1 cellular context compared by ENCODE assay signal in genomic region chr6:37047933-37048850, GRCh38.
TF ChIP-seq lines count a peak whose summit lies in the region.

No MANE protein-coding gene starts in this region.

TF ChIP-seq in K562, 482 proteins besides CTCF, POLR2A, EP300 and RAD21 (continued from another document and continues in another):
- TF ChIP-seq, protein P1, sequence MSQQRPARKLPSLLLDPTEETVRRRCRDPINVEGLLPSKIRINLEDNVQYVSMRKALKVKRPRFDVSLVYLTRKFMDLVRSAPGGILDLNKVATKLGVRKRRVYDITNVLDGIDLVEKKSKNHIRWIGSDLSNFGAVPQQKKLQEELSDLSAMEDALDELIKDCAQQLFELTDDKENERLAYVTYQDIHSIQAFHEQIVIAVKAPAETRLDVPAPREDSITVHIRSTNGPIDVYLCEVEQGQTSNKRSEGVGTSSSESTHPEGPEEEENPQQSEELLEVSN (IDR thresholded peaks at IDR 0.05; ENCODE audit: borderline replicate concordance in 1 of 2, extremely low read depth in 1 of 2, insufficient read depth in 1 of 2, insufficient read length in 1 of 2, low read depth in 1 of 2, low read length in 1 of 2, poor library complexity in 1 of 2, severe bottlenecking in 1 of 2): peak in 1 of 2 experiments; percentile 21
- TF ChIP-seq, protein P2, sequence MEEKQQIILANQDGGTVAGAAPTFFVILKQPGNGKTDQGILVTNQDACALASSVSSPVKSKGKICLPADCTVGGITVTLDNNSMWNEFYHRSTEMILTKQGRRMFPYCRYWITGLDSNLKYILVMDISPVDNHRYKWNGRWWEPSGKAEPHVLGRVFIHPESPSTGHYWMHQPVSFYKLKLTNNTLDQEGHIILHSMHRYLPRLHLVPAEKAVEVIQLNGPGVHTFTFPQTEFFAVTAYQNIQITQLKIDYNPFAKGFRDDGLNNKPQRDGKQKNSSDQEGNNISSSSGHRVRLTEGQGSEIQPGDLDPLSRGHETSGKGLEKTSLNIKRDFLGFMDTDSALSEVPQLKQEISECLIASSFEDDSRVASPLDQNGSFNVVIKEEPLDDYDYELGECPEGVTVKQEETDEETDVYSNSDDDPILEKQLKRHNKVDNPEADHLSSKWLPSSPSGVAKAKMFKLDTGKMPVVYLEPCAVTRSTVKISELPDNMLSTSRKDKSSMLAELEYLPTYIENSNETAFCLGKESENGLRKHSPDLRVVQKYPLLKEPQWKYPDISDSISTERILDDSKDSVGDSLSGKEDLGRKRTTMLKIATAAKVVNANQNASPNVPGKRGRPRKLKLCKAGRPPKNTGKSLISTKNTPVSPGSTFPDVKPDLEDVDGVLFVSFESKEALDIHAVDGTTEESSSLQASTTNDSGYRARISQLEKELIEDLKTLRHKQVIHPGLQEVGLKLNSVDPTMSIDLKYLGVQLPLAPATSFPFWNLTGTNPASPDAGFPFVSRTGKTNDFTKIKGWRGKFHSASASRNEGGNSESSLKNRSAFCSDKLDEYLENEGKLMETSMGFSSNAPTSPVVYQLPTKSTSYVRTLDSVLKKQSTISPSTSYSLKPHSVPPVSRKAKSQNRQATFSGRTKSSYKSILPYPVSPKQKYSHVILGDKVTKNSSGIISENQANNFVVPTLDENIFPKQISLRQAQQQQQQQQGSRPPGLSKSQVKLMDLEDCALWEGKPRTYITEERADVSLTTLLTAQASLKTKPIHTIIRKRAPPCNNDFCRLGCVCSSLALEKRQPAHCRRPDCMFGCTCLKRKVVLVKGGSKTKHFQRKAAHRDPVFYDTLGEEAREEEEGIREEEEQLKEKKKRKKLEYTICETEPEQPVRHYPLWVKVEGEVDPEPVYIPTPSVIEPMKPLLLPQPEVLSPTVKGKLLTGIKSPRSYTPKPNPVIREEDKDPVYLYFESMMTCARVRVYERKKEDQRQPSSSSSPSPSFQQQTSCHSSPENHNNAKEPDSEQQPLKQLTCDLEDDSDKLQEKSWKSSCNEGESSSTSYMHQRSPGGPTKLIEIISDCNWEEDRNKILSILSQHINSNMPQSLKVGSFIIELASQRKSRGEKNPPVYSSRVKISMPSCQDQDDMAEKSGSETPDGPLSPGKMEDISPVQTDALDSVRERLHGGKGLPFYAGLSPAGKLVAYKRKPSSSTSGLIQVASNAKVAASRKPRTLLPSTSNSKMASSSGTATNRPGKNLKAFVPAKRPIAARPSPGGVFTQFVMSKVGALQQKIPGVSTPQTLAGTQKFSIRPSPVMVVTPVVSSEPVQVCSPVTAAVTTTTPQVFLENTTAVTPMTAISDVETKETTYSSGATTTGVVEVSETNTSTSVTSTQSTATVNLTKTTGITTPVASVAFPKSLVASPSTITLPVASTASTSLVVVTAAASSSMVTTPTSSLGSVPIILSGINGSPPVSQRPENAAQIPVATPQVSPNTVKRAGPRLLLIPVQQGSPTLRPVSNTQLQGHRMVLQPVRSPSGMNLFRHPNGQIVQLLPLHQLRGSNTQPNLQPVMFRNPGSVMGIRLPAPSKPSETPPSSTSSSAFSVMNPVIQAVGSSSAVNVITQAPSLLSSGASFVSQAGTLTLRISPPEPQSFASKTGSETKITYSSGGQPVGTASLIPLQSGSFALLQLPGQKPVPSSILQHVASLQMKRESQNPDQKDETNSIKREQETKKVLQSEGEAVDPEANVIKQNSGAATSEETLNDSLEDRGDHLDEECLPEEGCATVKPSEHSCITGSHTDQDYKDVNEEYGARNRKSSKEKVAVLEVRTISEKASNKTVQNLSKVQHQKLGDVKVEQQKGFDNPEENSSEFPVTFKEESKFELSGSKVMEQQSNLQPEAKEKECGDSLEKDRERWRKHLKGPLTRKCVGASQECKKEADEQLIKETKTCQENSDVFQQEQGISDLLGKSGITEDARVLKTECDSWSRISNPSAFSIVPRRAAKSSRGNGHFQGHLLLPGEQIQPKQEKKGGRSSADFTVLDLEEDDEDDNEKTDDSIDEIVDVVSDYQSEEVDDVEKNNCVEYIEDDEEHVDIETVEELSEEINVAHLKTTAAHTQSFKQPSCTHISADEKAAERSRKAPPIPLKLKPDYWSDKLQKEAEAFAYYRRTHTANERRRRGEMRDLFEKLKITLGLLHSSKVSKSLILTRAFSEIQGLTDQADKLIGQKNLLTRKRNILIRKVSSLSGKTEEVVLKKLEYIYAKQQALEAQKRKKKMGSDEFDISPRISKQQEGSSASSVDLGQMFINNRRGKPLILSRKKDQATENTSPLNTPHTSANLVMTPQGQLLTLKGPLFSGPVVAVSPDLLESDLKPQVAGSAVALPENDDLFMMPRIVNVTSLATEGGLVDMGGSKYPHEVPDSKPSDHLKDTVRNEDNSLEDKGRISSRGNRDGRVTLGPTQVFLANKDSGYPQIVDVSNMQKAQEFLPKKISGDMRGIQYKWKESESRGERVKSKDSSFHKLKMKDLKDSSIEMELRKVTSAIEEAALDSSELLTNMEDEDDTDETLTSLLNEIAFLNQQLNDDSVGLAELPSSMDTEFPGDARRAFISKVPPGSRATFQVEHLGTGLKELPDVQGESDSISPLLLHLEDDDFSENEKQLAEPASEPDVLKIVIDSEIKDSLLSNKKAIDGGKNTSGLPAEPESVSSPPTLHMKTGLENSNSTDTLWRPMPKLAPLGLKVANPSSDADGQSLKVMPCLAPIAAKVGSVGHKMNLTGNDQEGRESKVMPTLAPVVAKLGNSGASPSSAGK (IDR thresholded peaks at IDR 0.05): peak; percentile 22; the same call in 1 of the 2 replicates
- no peak for TF ChIP-seq KHSRP (IDR thresholded peaks at IDR 0.05)
- TF ChIP-seq TBP (optimal IDR thresholded peaks at IDR 0.05; ENCODE audit: low read depth, low read length): no peak
- peak; percentile 55 for TF ChIP-seq FOXM1 (IDR thresholded peaks at IDR 0.05; ENCODE audit: low read depth)
- no peak for TF ChIP-seq FOXM1 (CRISPR knock-in tag; IDR thresholded peaks at IDR 0.05; ENCODE audit: low read depth)
- TF ChIP-seq ETS2 (tag; IDR thresholded peaks at IDR 0.05; ENCODE audit: borderline replicate concordance, poor library complexity, severe bottlenecking): no peak
- TF ChIP-seq BRF1 (IDR thresholded peaks at IDR 0.05; ENCODE audit: borderline replicate concordance, extremely low read depth, insufficient read length): no peak
- peak; percentile 77 for TF ChIP-seq TOE1 (IDR thresholded peaks at IDR 0.05; ENCODE audit: borderline replicate concordance)
- TF ChIP-seq TOE1 (CRISPR knock-in tag; IDR thresholded peaks at IDR 0.05; ENCODE audit: borderline replicate concordance, low read depth): no peak
- TF ChIP-seq ZNF121 (CRISPR knock-in tag; conservative IDR thresholded peaks at IDR 0.05): peak; percentile 35; the same call in 1 of the 2 replicates
- no peak for TF ChIP-seq FOXK1 (CRISPR knock-in tag; IDR thresholded peaks at IDR 0.05; ENCODE audit: borderline replicate concordance)
- peak; percentile 59 for TF ChIP-seq NEUROD1 (IDR thresholded peaks at IDR 0.05; ENCODE audit: borderline replicate concordance, low read depth, low read length, partially characterized antibody)
- no peak for TF ChIP-seq ZFPM2 (CRISPR knock-in tag; IDR thresholded peaks at IDR 0.05)
- no peak for TF ChIP-seq ZNF280A (IDR thresholded peaks at IDR 0.05; ENCODE audit: low read depth, partially characterized antibody)
- 0 out of 4 replicates have a peak, but pooled peaks have one; percentile 19 to 37 for TF ChIP-seq HDAC1 (IDR thresholded peaks at IDR 0.05)
- TF ChIP-seq RB1 (IDR thresholded peaks at IDR 0.05; ENCODE audit: low read depth): peak; percentile 32; the same call in 1 of the 2 replicates
- TF ChIP-seq ZNF184 (CRISPR knock-in tag; IDR thresholded peaks at IDR 0.05): no peak
- TF ChIP-seq CBX3 (IDR thresholded peaks at IDR 0.05; ENCODE audit: borderline replicate concordance in 1 of 2, low read length in 2 of 2): peak in 1 of 2 experiments; percentile 70; a peak in 1 of 3 replicates
- no peak for TF ChIP-seq HNRNPK (IDR thresholded peaks at IDR 0.05; ENCODE audit: low read depth, low read length, poor library complexity, severe bottlenecking)
- TF ChIP-seq ADNP (tag; IDR thresholded peaks at IDR 0.05): peak; percentile 95
- peak; percentile 11; the same call in 1 of the 2 replicates for TF ChIP-seq ZNF175 (CRISPR knock-in tag; IDR thresholded peaks at IDR 0.05; ENCODE audit: low read depth)
- TF ChIP-seq, protein P3, sequence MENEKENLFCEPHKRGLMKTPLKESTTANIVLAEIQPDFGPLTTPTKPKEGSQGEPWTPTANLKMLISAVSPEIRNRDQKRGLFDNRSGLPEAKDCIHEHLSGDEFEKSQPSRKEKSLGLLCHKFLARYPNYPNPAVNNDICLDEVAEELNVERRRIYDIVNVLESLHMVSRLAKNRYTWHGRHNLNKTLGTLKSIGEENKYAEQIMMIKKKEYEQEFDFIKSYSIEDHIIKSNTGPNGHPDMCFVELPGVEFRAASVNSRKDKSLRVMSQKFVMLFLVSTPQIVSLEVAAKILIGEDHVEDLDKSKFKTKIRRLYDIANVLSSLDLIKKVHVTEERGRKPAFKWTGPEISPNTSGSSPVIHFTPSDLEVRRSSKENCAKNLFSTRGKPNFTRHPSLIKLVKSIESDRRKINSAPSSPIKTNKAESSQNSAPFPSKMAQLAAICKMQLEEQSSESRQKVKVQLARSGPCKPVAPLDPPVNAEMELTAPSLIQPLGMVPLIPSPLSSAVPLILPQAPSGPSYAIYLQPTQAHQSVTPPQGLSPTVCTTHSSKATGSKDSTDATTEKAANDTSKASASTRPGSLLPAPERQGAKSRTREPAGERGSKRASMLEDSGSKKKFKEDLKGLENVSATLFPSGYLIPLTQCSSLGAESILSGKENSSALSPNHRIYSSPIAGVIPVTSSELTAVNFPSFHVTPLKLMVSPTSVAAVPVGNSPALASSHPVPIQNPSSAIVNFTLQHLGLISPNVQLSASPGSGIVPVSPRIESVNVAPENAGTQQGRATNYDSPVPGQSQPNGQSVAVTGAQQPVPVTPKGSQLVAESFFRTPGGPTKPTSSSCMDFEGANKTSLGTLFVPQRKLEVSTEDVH (IDR thresholded peaks at IDR 0.05; ENCODE audit: low read depth, partially characterized antibody): peak; percentile 96
- no peak for TF ChIP-seq HMG20A (CRISPR knock-in tag; conservative IDR thresholded peaks at IDR 0.05)
- TF ChIP-seq ZNF668 (CRISPR knock-in tag; IDR thresholded peaks at IDR 0.05): no peak
- 0 out of 2 replicates have a peak, but pooled peaks have one; percentile 6 for TF ChIP-seq GATA2 (CRISPR knock-in tag; IDR thresholded peaks at IDR 0.05)
- no peak for TF ChIP-seq BDP1 (IDR thresholded peaks at IDR 0.05; ENCODE audit: insufficient read depth, insufficient read length)
- peak in 1 of 2 experiments; percentile 77; a peak in 2 of 4 replicates for TF ChIP-seq RCOR1 (IDR thresholded peaks at IDR 0.05; ENCODE audit: borderline replicate concordance in 1 of 2, low read depth in 2 of 2, low read length in 2 of 2)
- peak; percentile 97 for TF ChIP-seq HDAC2 (IDR thresholded peaks at IDR 0.05)
- TF ChIP-seq ILF3 (IDR thresholded peaks at IDR 0.05; ENCODE audit: borderline replicate concordance): no peak
- 0 out of 2 replicates have a peak, but pooled peaks have one; percentile 22 for TF ChIP-seq GTF2E2 (tag; IDR thresholded peaks at IDR 0.05)
- TF ChIP-seq CSDE1 (IDR thresholded peaks at IDR 0.05): no peak
- peak; percentile 40 for TF ChIP-seq ASH1L (IDR thresholded peaks at IDR 0.05; ENCODE audit: borderline replicate concordance, low read depth, partially characterized antibody)
- TF ChIP-seq, protein P4, sequence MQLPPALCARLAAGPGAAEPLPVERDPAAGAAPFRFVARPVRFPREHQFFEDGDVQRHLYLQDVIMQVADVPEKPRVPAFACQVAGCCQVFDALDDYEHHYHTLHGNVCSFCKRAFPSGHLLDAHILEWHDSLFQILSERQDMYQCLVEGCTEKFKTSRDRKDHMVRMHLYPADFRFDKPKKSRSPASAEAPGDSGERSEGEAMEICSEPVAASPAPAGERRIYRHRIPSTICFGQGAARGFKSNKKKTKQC (CRISPR knock-in tag; IDR thresholded peaks at IDR 0.05): no peak
- peak; percentile 34; the same call in 1 of the 2 replicates for TF ChIP-seq ZNF592 (IDR thresholded peaks at IDR 0.05)
- TF ChIP-seq TBL1XR1 (IDR thresholded peaks at IDR 0.05; ENCODE audit: low read length in 2 of 2): 0 out of 4 replicates have a peak, but pooled peaks of 1 of the 2 experiments have one; percentile 43
- TF ChIP-seq DNMT1 (IDR thresholded peaks at IDR 0.05): no peak
